Comparison of ENCODE assay signal across 1 cellular context in the genomic region with DNA sequence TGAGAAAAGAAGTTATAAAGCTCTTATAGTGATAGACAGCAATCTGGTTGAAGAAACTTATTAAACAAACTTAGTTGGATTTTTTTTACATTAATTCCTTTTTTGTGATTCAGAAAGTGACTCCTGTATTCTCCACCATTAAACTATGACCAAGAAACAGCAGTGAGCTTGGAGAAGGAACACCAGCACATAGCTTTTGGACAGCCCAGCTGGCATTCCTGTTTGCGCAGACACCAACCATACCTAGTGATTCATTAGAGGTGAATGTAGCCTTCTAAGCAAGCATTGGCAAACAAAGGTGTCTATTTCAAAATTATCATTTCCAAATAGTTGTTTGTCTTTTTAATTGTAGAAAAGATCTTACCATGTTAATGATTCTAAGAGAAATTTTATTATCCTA.
TF ChIP-seq lines count a peak whose summit lies in the region.

No MANE protein-coding gene starts in this region.

TF ChIP-seq in SK-N-SH, 30 proteins besides CTCF, POLR2A, EP300 and RAD21 (continued from another document):
- TF ChIP-seq, protein P1, sequence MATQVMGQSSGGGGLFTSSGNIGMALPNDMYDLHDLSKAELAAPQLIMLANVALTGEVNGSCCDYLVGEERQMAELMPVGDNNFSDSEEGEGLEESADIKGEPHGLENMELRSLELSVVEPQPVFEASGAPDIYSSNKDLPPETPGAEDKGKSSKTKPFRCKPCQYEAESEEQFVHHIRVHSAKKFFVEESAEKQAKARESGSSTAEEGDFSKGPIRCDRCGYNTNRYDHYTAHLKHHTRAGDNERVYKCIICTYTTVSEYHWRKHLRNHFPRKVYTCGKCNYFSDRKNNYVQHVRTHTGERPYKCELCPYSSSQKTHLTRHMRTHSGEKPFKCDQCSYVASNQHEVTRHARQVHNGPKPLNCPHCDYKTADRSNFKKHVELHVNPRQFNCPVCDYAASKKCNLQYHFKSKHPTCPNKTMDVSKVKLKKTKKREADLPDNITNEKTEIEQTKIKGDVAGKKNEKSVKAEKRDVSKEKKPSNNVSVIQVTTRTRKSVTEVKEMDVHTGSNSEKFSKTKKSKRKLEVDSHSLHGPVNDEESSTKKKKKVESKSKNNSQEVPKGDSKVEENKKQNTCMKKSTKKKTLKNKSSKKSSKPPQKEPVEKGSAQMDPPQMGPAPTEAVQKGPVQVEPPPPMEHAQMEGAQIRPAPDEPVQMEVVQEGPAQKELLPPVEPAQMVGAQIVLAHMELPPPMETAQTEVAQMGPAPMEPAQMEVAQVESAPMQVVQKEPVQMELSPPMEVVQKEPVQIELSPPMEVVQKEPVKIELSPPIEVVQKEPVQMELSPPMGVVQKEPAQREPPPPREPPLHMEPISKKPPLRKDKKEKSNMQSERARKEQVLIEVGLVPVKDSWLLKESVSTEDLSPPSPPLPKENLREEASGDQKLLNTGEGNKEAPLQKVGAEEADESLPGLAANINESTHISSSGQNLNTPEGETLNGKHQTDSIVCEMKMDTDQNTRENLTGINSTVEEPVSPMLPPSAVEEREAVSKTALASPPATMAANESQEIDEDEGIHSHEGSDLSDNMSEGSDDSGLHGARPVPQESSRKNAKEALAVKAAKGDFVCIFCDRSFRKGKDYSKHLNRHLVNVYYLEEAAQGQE (IDR thresholded peaks at IDR 0.05; ENCODE audit: low read depth, low read length): no peak
